Comparison of ENCODE assay signal across 10 cellular contexts in the genomic region with DNA sequence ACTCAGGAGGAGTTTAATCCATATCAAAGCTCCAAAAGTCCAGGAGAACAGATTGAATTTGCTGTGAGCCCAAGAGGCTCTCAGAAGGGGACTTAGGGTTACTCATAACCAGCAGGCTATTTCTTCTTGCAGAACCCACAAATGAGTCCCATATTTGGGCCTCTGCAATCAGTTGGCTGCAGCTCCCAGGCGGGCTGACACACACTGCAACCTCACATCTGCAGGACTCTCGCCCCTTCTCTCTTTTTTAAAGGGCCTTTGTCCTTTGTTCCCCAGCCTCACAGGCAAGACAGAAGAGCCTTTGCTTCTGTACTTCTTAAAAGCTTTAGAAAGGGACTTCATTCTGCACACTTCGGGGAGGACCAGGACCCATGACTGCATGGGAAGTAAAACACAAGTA. TPM values are rescaled to one million over a fixed set of nuclear protein-coding genes. Genes with fewer than 3 reads are reported as not detected.
DNase-seq lines count a peak whose midpoint lies in the region; ATAC-seq and TF ChIP-seq lines count a peak whose summit lies in the region.
"Had no signal": no experiment of that assay in that cellular context is flagged by ENCODE, and none has a peak within 500 bp of the region (broad histone marks: within the 10 kb centered on the region; RNA-seq: fewer than 3 reads in every experiment).

No MANE protein-coding gene starts in this region.

- peak; percentile 70 for DNase-seq in fibroblast of villous mesenchyme (ENCODE audit: low read depth)
- DNase-seq in gastrocnemius medialis: peak in 1 of 2 donors; percentile 46
- DNase-seq in SJCRH30: no peak
- DNase-seq in HuH-7.5 (ENCODE audit: low spot score): no peak
- no peak for DNase-seq in cerebellar nuclear complex (lab: John Stamatoyannopoulos, UW)
- DNase-seq: activated T-cell treated with anti-CD3 and anti-CD28 coated beads, Interleukin-2, amount 50 U/mL, for 48 hours; NCI-H1105 treated with DMSO at 0.1 percent for 48 hours had no signal

- no peaks in the 10 kb centered on the region for H3K36me3 ChIP-seq in gastrocnemius medialis
- no peaks in the 10 kb centered on the region for H3K36me3 ChIP-seq in SJCRH30

- no peak for TF ChIP-seq POLR2A in gastrocnemius medialis (IDR thresholded peaks at IDR 0.05)

- H3K27ac ChIP-seq in gastrocnemius medialis: peak overlapping the region; percentile 63 to 75 (median 74)
- H3K27ac ChIP-seq in SJCRH30: no peak overlapping the region

- no peak for TF ChIP-seq CTCF in fibroblast of villous mesenchyme (IDR thresholded peaks at IDR 0.05; ENCODE audit: insufficient read depth, low read depth, low read length)
- TF ChIP-seq CTCF in gastrocnemius medialis (IDR thresholded peaks at IDR 0.05 in 4 of 5, conservative IDR thresholded peaks at IDR 0.05 in 1 of 5): no peak

- in situ Hi-C loops in gastrocnemius medialis (cut with MboI; ENCODE audit: low sequenced_read_pairs in 4 of 4): no loop called here

- ATAC-seq in GM18907 (IDR thresholded peaks at IDR 0.05; ENCODE audit: unreplicated experiment) (peak; percentile 78), HG03378 (IDR thresholded peaks at IDR 0.05; ENCODE audit: unreplicated experiment) (peak; percentile 70), gastrocnemius medialis (peak; percentile 43 to 51), HG03571 (IDR thresholded peaks at IDR 0.05; ENCODE audit: unreplicated experiment) (no peak)

- H3K9me3 ChIP-seq in gastrocnemius medialis: no peaks in the 10 kb centered on the region
- no peaks in the 10 kb centered on the region; the same call in 1 of the 2 replicates for H3K9me3 ChIP-seq in SJCRH30 (replicated peaks)

- H3K27me3 ChIP-seq in gastrocnemius medialis (no peaks in the 10 kb centered on the region), SJCRH30 (no peaks in the 10 kb centered on the region)

- H3K4me1 ChIP-seq in gastrocnemius medialis (peaks cover 8 to 42% of the 10 kb centered on the region in 2 donors), SJCRH30 (peaks cover 12% of the 10 kb centered on the region; the same call in 1 of the 2 replicates)

- intact Hi-C loops in gastrocnemius medialis (cut with DNase I; ENCODE audit: low total_unique reads): loop anchor here (5.0 kb wide), 1 partner anchor 38 kb away; no protein-coding TSS in a partner anchor

- no peak overlapping the region for H3K4me3 ChIP-seq in fibroblast of villous mesenchyme (ENCODE audit: low read depth, low read length)
- no peak overlapping the region for H3K4me3 ChIP-seq in gastrocnemius medialis
- H3K4me3 ChIP-seq in SJCRH30: no peak overlapping the region

RNA-seq across cellular contexts. Expression of gene CREB3L2, which starts 26.7 kb away (rescaled TPM):
- total RNA-seq in fibroblast of villous mesenchyme: 33.2 and 35.4 TPM in 2 replicates
- total RNA-seq in gastrocnemius medialis: 10 to 100 TPM in 1 of 4 donors, 1 to 10 TPM in 3; 2.8 to 12.0 (median 5.4) TPM
- 18.4 and 18.7 TPM in 2 replicates for total RNA-seq in SJCRH30 (2014; rRNA removed; shearing (Covaris generic))
